8 cellular contexts compared by ENCODE assay signal in genomic region chr3:139389552-139390368, GRCh38. TPM values are rescaled to one million over a fixed set of nuclear protein-coding genes. Genes with fewer than 3 reads are reported as not detected.
DNase-seq lines count a peak whose midpoint lies in the region; ATAC-seq and TF ChIP-seq lines count a peak whose summit lies in the region.

Gene COPB2 (minus strand): TSS chr3:139389647. CDS start chr3:139389550, 97 bp downstream.

- H3K4me1 Mint-ChIP-seq in natural killer cell: peaks cover 38 to 39% of the 10 kb centered on the region in 2 donors

- peak within 1 kb of the TSS; percentile 84 for H3K4me3 ChIP-seq in H7 (ENCODE audit: insufficient read depth, low read depth, low read length)

- no peak for TF ChIP-seq CTCF in natural killer cell (IDR thresholded peaks at IDR 0.05)

- H3K36me3 ChIP-seq in H7 (replicated peaks; ENCODE audit: control insufficient read depth, insufficient read depth, low read length): no peaks in the 10 kb centered on the region

- intact Hi-C loops in natural killer cell (cut with micrococcal nuclease): loop anchor here (1.0 kb wide), 1 partner anchor 45 kb away; the partner anchor contains the start of gene MRPS22

- DNase-seq in ELF-1 (ENCODE audit: low read depth, low spot score) (peak; percentile 99), H7 (peak; percentile 94), M059J (ENCODE audit: low read depth) (peak; percentile 100), SHP77 (lab: John Stamatoyannopoulos, UW) (peak; percentile 96 to 97), fibroblast of peridontal ligament (ENCODE audit: extremely low read depth) (peak; percentile 99), natural killer cell (peak; percentile 99)
- DNase-seq in activated effector memory CD4-positive, alpha-beta T cell treated with Interleukin-2 at 50 U/mL for 16 hours: peak; percentile 90
- peak; percentile 93 for DNase-seq in stimulated activated naive CD4-positive, alpha-beta T cell treated with Interleukin-2 at 50 U/mL for 16 hours (lab: John Stamatoyannopoulos, UW)

- H3K27me3 ChIP-seq in H7 (ENCODE audit: control insufficient read depth, insufficient read depth, low read length): no peaks in the 10 kb centered on the region

- H3K9me3 Mint-ChIP-seq in natural killer cell: no peaks in the 10 kb centered on the region

- H3K27ac Mint-ChIP-seq in natural killer cell: peak within 1 kb of the TSS; percentile 96 to 100

- H3K4me3 Mint-ChIP-seq in natural killer cell: peak within 1 kb of the TSS; percentile 97

- H3K36me3 Mint-ChIP-seq in natural killer cell: no peaks in the 10 kb centered on the region

- ATAC-seq in natural killer cell: peak; percentile 90 to 98 (median 96)

- H3K27me3 Mint-ChIP-seq in natural killer cell (ENCODE audit: low read depth in 2 of 2): peaks cover 0 to 2% of the 10 kb centered on the region in 2 donors

RNA-seq across cellular contexts. Expression of gene COPB2, which starts in this region (rescaled TPM):
- 102 and 134 TPM in 2 replicates for total RNA-seq in H7 (2014; rRNA removed; shearing (Covaris generic))
- 246 and 350 TPM in 2 replicates for total RNA-seq in M059J (2014; rRNA removed; shearing (Covaris generic))
- 10 to 100 TPM; 34.7 to 50.2 (median 42.4) TPM for total RNA-seq in natural killer cell

Comparison
In these comparisons a context has a peak if more than half of its experiments do, and no peak if none do; other contexts are left out.
1. Peak in every context shown above with its lines: DNase-seq, ATAC-seq and H3K4me3 ChIP-seq.